17 cellular contexts compared by ENCODE assay signal in genomic region chr22:26768986-26769385, GRCh38.
"Had no signal": no experiment of that assay in that cellular context is flagged by ENCODE, and none has a peak within 500 bp of the region (broad histone marks: within the 10 kb centered on the region; RNA-seq: fewer than 3 reads in every experiment).

No MANE protein-coding gene starts in this region.

- H3K27ac ChIP-seq: gastroesophageal sphincter, heart left ventricle, VCaP had no signal

- H3K9me3 ChIP-seq: gastroesophageal sphincter had no signal

- DNase-seq: activated CD4-positive, alpha-beta T cell treated with anti-CD3 and anti-CD28 coated beads, Interleukin-2, amount 50 U/mL, for 1 hour; activated CD4-positive, CD25-positive, alpha-beta regulatory T cell treated with anti-CD3 and anti-CD28 coated beads, Interleukin-2, amount 50 U/mL, for 72 hours; activated CD8-positive, alpha-beta memory T cell treated with anti-CD3 and anti-CD28 coated beads for 24 hours; central memory CD4-positive, alpha-beta T cell; endodermal cell; heart left ventricle; kidney; midbrain; nucleus accumbens; posterior cingulate gyrus; stimulated activated CD4-positive, alpha-beta T cell treated with anti-CD3 and anti-CD28 coated beads, Interleukin-1b, Interleukin-23, amount 100 ng/mL, for 48 hours; stimulated activated CD8-positive, alpha-beta memory T cell treated with anti-CD3 and anti-CD28 coated beads, Interleukin-4, amount 100 ng/mL, for 48 hours; stimulated activated naive CD4-positive, alpha-beta T cell; T-helper 1 cell; T1000 had no signal

- H3K4me1 ChIP-seq: gastroesophageal sphincter, heart left ventricle had no signal

- H3K27me3 ChIP-seq: gastroesophageal sphincter, heart left ventricle had no signal

- H3K4me3 ChIP-seq: gastroesophageal sphincter, heart left ventricle had no signal
